Comparison of ENCODE assay signal across 34 cellular contexts in the genomic region with DNA sequence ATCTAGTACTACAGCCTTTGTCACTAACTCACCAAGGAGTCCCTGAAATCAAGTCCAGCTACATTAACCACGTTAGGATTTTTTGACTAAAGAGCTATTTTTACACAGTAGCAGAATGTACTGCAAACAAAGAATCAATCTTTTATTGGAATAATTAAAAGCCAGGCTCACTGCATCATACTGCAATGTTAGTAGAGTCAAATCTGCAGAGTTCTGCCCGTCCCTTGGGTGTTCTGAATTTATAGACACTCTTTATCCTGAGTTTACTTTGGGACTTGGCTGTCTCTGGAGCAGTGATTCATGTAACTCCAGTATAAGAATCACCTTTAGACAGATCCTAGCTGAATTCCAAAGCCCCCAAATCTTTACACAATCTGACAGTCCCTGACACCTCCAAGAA.
"Had no signal": no experiment of that assay in that cellular context is flagged by ENCODE, and none has a peak within 500 bp of the region (broad histone marks: within the 10 kb centered on the region; RNA-seq: fewer than 3 reads in every experiment).

No MANE protein-coding gene starts in this region.

- H3K36me3 ChIP-seq: adrenal gland, brain microvascular endothelial cell, breast epithelium, WERI-Rb-1 had no signal

- H3K9me3 Mint-ChIP-seq: activated CD4-positive, alpha-beta memory T cell treated with anti-CD3 and anti-CD28 coated beads, Interleukin-2, amount 10 ng/mL, durations not matched to agents 7 days and 5 days; activated CD4-positive, alpha-beta T cell treated with anti-CD3 and anti-CD28 coated beads, Interleukin-2, amount 10 ng/mL, durations not matched to agents 7 days and 5 days; activated naive CD4-positive, alpha-beta T cell treated with anti-CD3 and anti-CD28 coated beads for 36 hours; activated naive CD4-positive, alpha-beta T cell treated with anti-CD3 and anti-CD28 coated beads, Interleukin-2, amount 50 U/mL, for 72 hours; activated naive CD8-positive, alpha-beta T cell treated with anti-CD3 and anti-CD28 coated beads for 36 hours; activated T-cell treated with anti-CD3 and anti-CD28 coated beads, Interleukin-2, amount 50 U/mL, for 24 hours; activated T-helper 17 cell treated with anti-CD3 and anti-CD28 coated beads, Interleukin-2, amount 50 U/mL, for 72 hours; T-helper 1 cell treated with Interleukin-12 subunit alpha and Interleukin-12 subunit beta and Interleukin-4 antibody, amounts not matched to agents 30 μg/mL and 1 μg/mL, for 36 hours; T-helper 2 cell treated with Interferon-gamma antibody and Interleukin-4, amounts not matched to agents 5 μg/mL and 100 μg/mL, for 36 hours had no signal

- DNase-seq: activated CD4-positive, alpha-beta memory T cell treated with anti-CD3 and anti-CD28 coated beads, Interleukin-2, amount 10 ng/mL, durations not matched to agents 7 days and 5 days; activated CD4-positive, alpha-beta T cell treated with anti-CD3 and anti-CD28 coated beads for 1 hour; activated CD4-positive, alpha-beta T cell treated with anti-CD3 and anti-CD28 coated beads for 36 hours; activated CD4-positive, alpha-beta T cell treated with anti-CD3 and anti-CD28 coated beads for 48 hours; activated CD4-positive, alpha-beta T cell treated with anti-CD3 and anti-CD28 coated beads, Interleukin-2, amount 10 ng/mL, durations not matched to agents 7 days and 5 days; activated CD4-positive, alpha-beta T cell treated with anti-CD3 and anti-CD28 coated beads, Interleukin-2, amount 50 U/mL, for 48 hours; activated CD4-positive, CD25-positive, alpha-beta regulatory T cell; activated CD8-positive, alpha-beta memory T cell treated with anti-CD3 and anti-CD28 coated beads for 24 hours; activated CD8-positive, alpha-beta memory T cell treated with anti-CD3 and anti-CD28 coated beads, Interleukin-2, amount 10 ng/mL, durations not matched to agents 7 days and 5 days; activated CD8-positive, alpha-beta memory T cell treated with anti-CD3 and anti-CD28 coated beads, Interleukin-2, amount 50 U/mL, for 48 hours; activated CD8-positive, alpha-beta T cell treated with anti-CD3 and anti-CD28 coated beads, Interleukin-2, amount 10 ng/mL, durations not matched to agents 7 days and 5 days; activated effector memory CD4-positive, alpha-beta T cell treated with anti-CD3 and anti-CD28 coated beads, Interleukin-2, amount 50 U/mL, for 16 hours; activated gamma-delta T cell treated with Interleukin-2 at 50 U/mL for 16 hours; activated naive CD4-positive, alpha-beta T cell; activated naive CD4-positive, alpha-beta T cell treated with anti-CD3 and anti-CD28 coated beads for 36 hours; activated naive CD4-positive, alpha-beta T cell treated with anti-CD3 and anti-CD28 coated beads, Interleukin-2, amount 50 U/mL, for 16 hours; activated naive CD8-positive, alpha-beta T cell treated with anti-CD3 and anti-CD28 coated beads for 36 hours; activated T-cell treated with anti-CD3 and anti-CD28 coated beads, Interleukin-2, amount 50 U/mL, for 24 hours; activated T-cell treated with anti-CD3 and anti-CD28 coated beads, Interleukin-2, amount 50 U/mL, for 48 hours; adrenal gland; amniotic stem cell; body of pancreas; brain microvascular endothelial cell; central memory CD4-positive, alpha-beta T cell; T-helper 1 cell; T-helper 2 cell; T-helper 9 cell; WERI-Rb-1 had no signal

- H3K4me3 Mint-ChIP-seq: activated CD4-positive, alpha-beta memory T cell treated with anti-CD3 and anti-CD28 coated beads, Interleukin-2, amount 10 ng/mL, durations not matched to agents 7 days and 5 days; activated CD4-positive, alpha-beta T cell treated with anti-CD3 and anti-CD28 coated beads for 36 hours; activated CD4-positive, alpha-beta T cell treated with anti-CD3 and anti-CD28 coated beads, Interleukin-2, amount 10 ng/mL, durations not matched to agents 7 days and 5 days; activated CD8-positive, alpha-beta memory T cell treated with anti-CD3 and anti-CD28 coated beads, Interleukin-2, amount 10 ng/mL, durations not matched to agents 7 days and 5 days; activated CD8-positive, alpha-beta T cell treated with anti-CD3 and anti-CD28 coated beads, Interleukin-2, amount 10 ng/mL, durations not matched to agents 7 days and 5 days; activated naive CD4-positive, alpha-beta T cell treated with anti-CD3 and anti-CD28 coated beads for 36 hours; activated naive CD8-positive, alpha-beta T cell treated with anti-CD3 and anti-CD28 coated beads for 36 hours; activated T-cell treated with anti-CD3 and anti-CD28 coated beads, Interleukin-2, amount 50 U/mL, for 24 hours; activated T-helper 17 cell treated with anti-CD3 and anti-CD28 coated beads, Interleukin-2, amount 50 U/mL, for 72 hours; T-helper 1 cell treated with Interleukin-12 subunit alpha and Interleukin-12 subunit beta and Interleukin-4 antibody, amounts not matched to agents 30 μg/mL and 1 μg/mL, for 36 hours; T-helper 2 cell treated with Interferon-gamma antibody and Interleukin-4, amounts not matched to agents 5 μg/mL and 100 μg/mL, for 36 hours; WTC11 had no signal

- H3K27me3 ChIP-seq: adrenal gland, body of pancreas, brain microvascular endothelial cell, breast epithelium had no signal

- H3K9me3 ChIP-seq: adrenal gland, body of pancreas, breast epithelium had no signal

- H3K4me1 ChIP-seq: adrenal gland, body of pancreas, breast epithelium had no signal

- H3K4me1 Mint-ChIP-seq: activated CD4-positive, alpha-beta memory T cell treated with anti-CD3 and anti-CD28 coated beads, Interleukin-2, amount 10 ng/mL, durations not matched to agents 7 days and 5 days; activated CD4-positive, alpha-beta T cell treated with anti-CD3 and anti-CD28 coated beads for 36 hours; activated CD4-positive, alpha-beta T cell treated with anti-CD3 and anti-CD28 coated beads, Interleukin-2, amount 10 ng/mL, durations not matched to agents 7 days and 5 days; activated CD8-positive, alpha-beta memory T cell treated with anti-CD3 and anti-CD28 coated beads, Interleukin-2, amount 10 ng/mL, durations not matched to agents 7 days and 5 days; activated naive CD8-positive, alpha-beta T cell treated with anti-CD3 and anti-CD28 coated beads for 36 hours; activated T-helper 17 cell treated with anti-CD3 and anti-CD28 coated beads, Interleukin-2, amount 50 U/mL, for 72 hours; WTC11 had no signal

- H3K36me3 Mint-ChIP-seq: activated CD8-positive, alpha-beta memory T cell treated with anti-CD3 and anti-CD28 coated beads, Interleukin-2, amount 10 ng/mL, durations not matched to agents 7 days and 5 days; activated naive CD4-positive, alpha-beta T cell treated with anti-CD3 and anti-CD28 coated beads, Interleukin-2, amount 50 U/mL, for 72 hours; activated naive CD8-positive, alpha-beta T cell treated with anti-CD3 and anti-CD28 coated beads for 36 hours; WTC11 had no signal

- H3K27ac ChIP-seq: adrenal gland, body of pancreas, brain microvascular endothelial cell, breast epithelium, WERI-Rb-1 had no signal

- H3K27me3 Mint-ChIP-seq: activated CD4-positive, alpha-beta memory T cell treated with anti-CD3 and anti-CD28 coated beads, Interleukin-2, amount 10 ng/mL, durations not matched to agents 7 days and 5 days; activated CD8-positive, alpha-beta memory T cell treated with anti-CD3 and anti-CD28 coated beads, Interleukin-2, amount 10 ng/mL, durations not matched to agents 7 days and 5 days; activated T-cell treated with anti-CD3 and anti-CD28 coated beads, Interleukin-2, amount 50 U/mL, for 24 hours; activated T-helper 17 cell treated with anti-CD3 and anti-CD28 coated beads, Interleukin-2, amount 50 U/mL, for 72 hours had no signal

- H3K27ac Mint-ChIP-seq: activated CD4-positive, alpha-beta memory T cell treated with anti-CD3 and anti-CD28 coated beads, Interleukin-2, amount 10 ng/mL, durations not matched to agents 7 days and 5 days; activated CD4-positive, alpha-beta T cell treated with anti-CD3 and anti-CD28 coated beads for 36 hours; activated CD4-positive, alpha-beta T cell treated with anti-CD3 and anti-CD28 coated beads, Interleukin-2, amount 10 ng/mL, durations not matched to agents 7 days and 5 days; activated CD8-positive, alpha-beta memory T cell treated with anti-CD3 and anti-CD28 coated beads, Interleukin-2, amount 10 ng/mL, durations not matched to agents 7 days and 5 days; activated CD8-positive, alpha-beta T cell treated with anti-CD3 and anti-CD28 coated beads, Interleukin-2, amount 10 ng/mL, durations not matched to agents 7 days and 5 days; activated naive CD4-positive, alpha-beta T cell treated with anti-CD3 and anti-CD28 coated beads for 36 hours; activated naive CD4-positive, alpha-beta T cell treated with anti-CD3 and anti-CD28 coated beads, Interleukin-2, amount 50 U/mL, for 72 hours; activated naive CD8-positive, alpha-beta T cell treated with anti-CD3 and anti-CD28 coated beads for 36 hours; activated T-cell treated with anti-CD3 and anti-CD28 coated beads, Interleukin-2, amount 50 U/mL, for 24 hours; activated T-helper 17 cell treated with anti-CD3 and anti-CD28 coated beads, Interleukin-2, amount 50 U/mL, for 72 hours; T-helper 1 cell treated with Interleukin-12 subunit alpha and Interleukin-12 subunit beta and Interleukin-4 antibody, amounts not matched to agents 30 μg/mL and 1 μg/mL, for 36 hours; T-helper 2 cell treated with Interferon-gamma antibody and Interleukin-4, amounts not matched to agents 5 μg/mL and 100 μg/mL, for 36 hours; WTC11 had no signal

- H3K4me3 ChIP-seq: adrenal gland, body of pancreas, breast epithelium had no signal
